8 cellular contexts compared by ENCODE assay signal in genomic region chr2:219178377-219179175, GRCh38. TPM values are rescaled to one million over a fixed set of nuclear protein-coding genes. Genes with fewer than 3 reads are reported as not detected.
DNase-seq lines count a peak whose midpoint lies in the region; ATAC-seq and TF ChIP-seq lines count a peak whose summit lies in the region.

No MANE protein-coding gene starts in this region.

- intact Hi-C loops in CD4-positive, alpha-beta T cell (cut with DNase I, micrococcal nuclease) = loop anchor here (1.0 to 10.0 kb wide), 10 partner anchors 18 to 781 kb away; partner anchors contain the start of genes CTDSP1 (in 1 of the 2), DNAJB2 (in 1 of the 2), GLB1L (in 1 of the 2) and NHEJ1 (in 1 of the 2)
- intact Hi-C loops in right lobe of liver (cut with DNase I) = loop anchor here in 1 of 2 donors (5.0 kb wide), 1 partner anchor 39 kb away; the partner anchor contains the start of gene ABCB6

- peaks cover 0 to 64% (median 19%) of the 10 kb centered on the region in 4 donors for H3K36me3 ChIP-seq in right lobe of liver

- WGBS in right lobe of liver (ENCODE audit: insufficient coverage, low coverage, low lambda C conversion rate, missing lambda C conversion rate) = 5% methylated on average over 21 of the region's 45 CpGs

- H3K27ac Mint-ChIP-seq in CD4-positive, alpha-beta T cell = peak overlapping the region; percentile 91

- H3K4me3 ChIP-seq in choroid plexus epithelial cell (ENCODE audit: low read depth, low read length) (peak overlapping the region; percentile 67), right lobe of liver (peak overlapping the region; percentile 71 to 92 (median 86))

- no peak for TF ChIP-seq CTCF in CD4-positive, alpha-beta T cell (IDR thresholded peaks at IDR 0.05)
- no peak for TF ChIP-seq CTCF in choroid plexus epithelial cell (conservative IDR thresholded peaks at IDR 0.05; ENCODE audit: low read depth, low read length)
- TF ChIP-seq CTCF in right lobe of liver (IDR thresholded peaks at IDR 0.05) = peak in 1 of 4 donors; percentile 7

- H3K27me3 Mint-ChIP-seq in CD4-positive, alpha-beta T cell = no peaks in the 10 kb centered on the region

- peak overlapping the region; percentile 97 for H3K27ac ChIP-seq in CD4-positive, alpha-beta T cell (ENCODE audit: low read depth, low read length)
- H3K27ac ChIP-seq in right lobe of liver = peak overlapping the region; percentile 99 to 100 (median 99)

- CTCF ChIA-PET in CD4-positive, alpha-beta T cell (lab: Charles Lee) = interaction anchor here (2.0 kb wide), 1 partner anchor 28 kb away, joined by 6 read pairs; the partner anchor contains the start of gene ZFAND2B

- H3K4me1 Mint-ChIP-seq in CD4-positive, alpha-beta T cell (ENCODE audit: low read depth) = peaks cover 80% of the 10 kb centered on the region

- H3K4me1 ChIP-seq in right lobe of liver = peaks cover 0 to 24% (median 4%) of the 10 kb centered on the region in 4 donors

- no peak for TF ChIP-seq POLR2A in right lobe of liver (IDR thresholded peaks at IDR 0.05)

- no peaks in the 10 kb centered on the region for H3K27me3 ChIP-seq in CD4-positive, alpha-beta T cell (ENCODE audit: control insufficient read depth, insufficient read depth, low read length)
- H3K27me3 ChIP-seq in right lobe of liver = no peaks in the 10 kb centered on the region

- no peaks in the 10 kb centered on the region for H3K9me3 Mint-ChIP-seq in CD4-positive, alpha-beta T cell

- DNase-seq in CD4-positive, alpha-beta T cell = peak in 8 of 10 experiments; percentile 7 to 53 (median 33)
- peak; percentile 35 for DNase-seq in T-helper 22 cell (ENCODE audit: low read depth)
- DNase-seq in choroid plexus epithelial cell (ENCODE audit: low read depth) = peak; percentile 30
- DNase-seq in right lobe of liver = peak; percentile 67 to 77 (median 75)
- peak; percentile 53 for DNase-seq in stimulated activated CD8-positive, alpha-beta memory T cell treated with anti-CD3 and anti-CD28 coated beads, Interleukin-4, amount 100 ng/mL, for 48 hours
- DNase-seq in Kasumi-1 (lab: John Stamatoyannopoulos, UW) = no peak

- peak overlapping the region; percentile 91 for H3K4me3 Mint-ChIP-seq in CD4-positive, alpha-beta T cell

- no peaks in the 10 kb centered on the region for H3K9me3 ChIP-seq in CD4-positive, alpha-beta T cell (ENCODE audit: control insufficient read depth, low read length)
- no peaks in the 10 kb centered on the region for H3K9me3 ChIP-seq in right lobe of liver

- POLR2A ChIA-PET in CD4-positive, alpha-beta T cell (lab: Charles Lee) = interaction anchor here (1.3 to 5.5 kb wide), 7 partner anchors 22 to 100 kb away, joined by 3 to 139 read pairs (median 39); partner anchors contain the start of genes ANKZF1, ATG9A, DNAJB2 and TUBA4A

- H3K36me3 Mint-ChIP-seq in CD4-positive, alpha-beta T cell (ENCODE audit: low read depth) = peaks cover 81% of the 10 kb centered on the region

- ATAC-seq in CD4-positive, alpha-beta T cell (ENCODE audit: poor library complexity) = peak; percentile 6
- ATAC-seq in GM19455 (IDR thresholded peaks at IDR 0.05; ENCODE audit: unreplicated experiment) = peak; percentile 11
- ATAC-seq in HG03565 (IDR thresholded peaks at IDR 0.05; ENCODE audit: unreplicated experiment) = peak; percentile 9
- peak; percentile 0 to 13 (median 3) for ATAC-seq in right lobe of liver

RNA-seq across cellular contexts. Expression of gene RETREG2, which starts 0.5 kb away (rescaled TPM):
- total RNA-seq in CD4-positive, alpha-beta T cell = 10 to 100 TPM; 82.3 to 83.2 TPM
- total RNA-seq in right lobe of liver = 10 to 100 TPM; 33.6 to 77.9 (median 51.0) TPM

RNA-seq across cellular contexts. Expression of gene CNPPD1, which starts 1.9 kb away (rescaled TPM):
- total RNA-seq in CD4-positive, alpha-beta T cell = 10 to 100 TPM; 42.3 to 43.4 TPM
- 10 to 100 TPM; 22.3 to 37.1 (median 30.2) TPM for total RNA-seq in right lobe of liver

RNA-seq across cellular contexts. Expression of gene SLC23A3, which starts 8.7 kb away (rescaled TPM):
- total RNA-seq in CD4-positive, alpha-beta T cell = under 1 TPM; 0.36 to 0.96 TPM
- 1 to 10 TPM in 5 of 6 experiments, under 1 TPM in 1; 0.62 to 4.9 (median 2.1) TPM for total RNA-seq in right lobe of liver

RNA-seq across cellular contexts. Expression of gene NHEJ1, which starts 18.0 kb away (rescaled TPM):
- total RNA-seq in CD4-positive, alpha-beta T cell = 1 to 10 TPM; 7.2 to 8.5 TPM
- total RNA-seq in right lobe of liver = 10 to 100 TPM in 3 of 6 experiments, 1 to 10 TPM in 3; 5.8 to 16.7 (median 10.9) TPM

RNA-seq across cellular contexts. Expression of gene ZFAND2B, which starts 28.0 kb away (rescaled TPM):
- total RNA-seq in CD4-positive, alpha-beta T cell = 10 to 100 TPM; 65.9 to 67.4 TPM
- 10 to 100 TPM; 20.7 to 32.3 (median 28.8) TPM for total RNA-seq in right lobe of liver

Comparison
In these comparisons a context has a peak if more than half of its experiments do, and no peak if none do; other contexts are left out.
1. DNase-seq: peak in CD4-positive, alpha-beta T cell (8 of 10), T-helper 22 cell (single experiment), choroid plexus epithelial cell (single experiment), right lobe of liver (3 of 3) and stimulated activated CD8-positive, alpha-beta memory T cell treated with anti-CD3 and anti-CD28 coated beads, Interleukin-4, amount 100 ng/mL, for 48 hours (single experiment); none in Kasumi-1 (0 of 2).
2. Peak in every context shown above with its lines, with median percentiles within 50 percentile points of each other: ATAC-seq.